Comparison of ENCODE assay signal across 15 cellular contexts in genomic region chr2:196372276-196372809, GRCh38.
A peak's percentile ranks its signal among the peaks of the same experiment; 100 is the strongest.
DNase-seq lines count a peak whose midpoint lies in the region; ATAC-seq and TF ChIP-seq lines count a peak whose summit lies in the region.
"Had no signal": no experiment of that assay in that cellular context is flagged by ENCODE, and none has a peak within 500 bp of the region (broad histone marks: within the 10 kb centered on the region; RNA-seq: fewer than 3 reads in every experiment).

No MANE protein-coding gene starts in this region.

- H3K27ac ChIP-seq in thoracic aorta = no peak overlapping the region
- H3K27ac ChIP-seq: RWPE1 had no signal

- DNase-seq in chondrocyte (ENCODE audit: low spot score) (no peak), glomerular endothelial cell (ENCODE audit: extremely low read depth, low read depth, low spot score) (peak; percentile 31), thoracic aorta (ENCODE audit: low spot score) (no peak), NCI-H2029 (lab: John Stamatoyannopoulos, UW) (no peak), GF-D8 (lab: John Stamatoyannopoulos, UW) (no peak), HuH-7.5 (ENCODE audit: low spot score) (no peak)
- DNase-seq: BE2C, HFFc6, KG1, NCI-H1048, NCI-H146, NCI-H446 had no signal

- H3K27me3 Mint-ChIP-seq in chondrocyte (ENCODE audit: low read depth) (no peaks in the 10 kb centered on the region), nephron (ENCODE audit: low read depth) (no peaks in the 10 kb centered on the region)

- peaks cover 21% of the 10 kb centered on the region for H3K9me3 Mint-ChIP-seq in chondrocyte (ENCODE audit: low read depth)
- H3K9me3 Mint-ChIP-seq in nephron = peaks cover 10% of the 10 kb centered on the region

- H3K4me3 Mint-ChIP-seq in chondrocyte (ENCODE audit: unreplicated experiment) (no peak overlapping the region), nephron (no peak overlapping the region)
- H3K4me3 Mint-ChIP-seq: HFFc6 had no signal

- no peaks in the 10 kb centered on the region for H3K27me3 ChIP-seq in thoracic aorta (replicated peaks; ENCODE audit: insufficient read depth)
- H3K27me3 ChIP-seq: BE2C had no signal

- H3K4me1 Mint-ChIP-seq in chondrocyte (ENCODE audit: low read depth) (peaks cover 59% of the 10 kb centered on the region), nephron (peaks cover 20% of the 10 kb centered on the region)

- ATAC-seq in thoracic aorta (ENCODE audit: insufficient number of reproducible peaks, low FRiP score, low read depth) = no peak
- ATAC-seq in GM18861 (IDR thresholded peaks at IDR 0.05; ENCODE audit: unreplicated experiment) = no peak

- H3K4me1 ChIP-seq in thoracic aorta (ENCODE audit: control insufficient read depth in 1 of 2, low read depth in 2 of 2) = peaks cover 9 to 19% of the 10 kb centered on the region in 2 donors
- H3K4me1 ChIP-seq: BE2C had no signal

- H3K36me3 ChIP-seq in thoracic aorta = no peaks in the 10 kb centered on the region
- H3K36me3 ChIP-seq: BE2C had no signal

- H3K27ac Mint-ChIP-seq in chondrocyte (ENCODE audit: unreplicated experiment) = peak overlapping the region; percentile 75
- H3K27ac Mint-ChIP-seq in nephron = peak overlapping the region; percentile 50 to 74 (median 59)
- H3K27ac Mint-ChIP-seq: HFFc6 had no signal

- peaks cover 4% of the 10 kb centered on the region for H3K36me3 Mint-ChIP-seq in chondrocyte (ENCODE audit: low read depth)
- peaks cover 3% of the 10 kb centered on the region for H3K36me3 Mint-ChIP-seq in nephron (ENCODE audit: low read depth)

- H3K9me3 ChIP-seq in thoracic aorta = peaks cover 4% of the 10 kb centered on the region
- H3K9me3 ChIP-seq: BE2C had no signal

- no peak for TF ChIP-seq CTCF in chondrocyte (IDR thresholded peaks at IDR 0.05)
- TF ChIP-seq CTCF in nephron (IDR thresholded peaks at IDR 0.05; ENCODE audit: unreplicated experiment in 3 of 3) = no peak
- no peak for TF ChIP-seq CTCF in thoracic aorta (IDR thresholded peaks at IDR 0.05)

- H3K4me3 ChIP-seq in thoracic aorta = peak overlapping the region; percentile 32
